8 cellular contexts compared by ENCODE assay signal in the genomic region with DNA sequence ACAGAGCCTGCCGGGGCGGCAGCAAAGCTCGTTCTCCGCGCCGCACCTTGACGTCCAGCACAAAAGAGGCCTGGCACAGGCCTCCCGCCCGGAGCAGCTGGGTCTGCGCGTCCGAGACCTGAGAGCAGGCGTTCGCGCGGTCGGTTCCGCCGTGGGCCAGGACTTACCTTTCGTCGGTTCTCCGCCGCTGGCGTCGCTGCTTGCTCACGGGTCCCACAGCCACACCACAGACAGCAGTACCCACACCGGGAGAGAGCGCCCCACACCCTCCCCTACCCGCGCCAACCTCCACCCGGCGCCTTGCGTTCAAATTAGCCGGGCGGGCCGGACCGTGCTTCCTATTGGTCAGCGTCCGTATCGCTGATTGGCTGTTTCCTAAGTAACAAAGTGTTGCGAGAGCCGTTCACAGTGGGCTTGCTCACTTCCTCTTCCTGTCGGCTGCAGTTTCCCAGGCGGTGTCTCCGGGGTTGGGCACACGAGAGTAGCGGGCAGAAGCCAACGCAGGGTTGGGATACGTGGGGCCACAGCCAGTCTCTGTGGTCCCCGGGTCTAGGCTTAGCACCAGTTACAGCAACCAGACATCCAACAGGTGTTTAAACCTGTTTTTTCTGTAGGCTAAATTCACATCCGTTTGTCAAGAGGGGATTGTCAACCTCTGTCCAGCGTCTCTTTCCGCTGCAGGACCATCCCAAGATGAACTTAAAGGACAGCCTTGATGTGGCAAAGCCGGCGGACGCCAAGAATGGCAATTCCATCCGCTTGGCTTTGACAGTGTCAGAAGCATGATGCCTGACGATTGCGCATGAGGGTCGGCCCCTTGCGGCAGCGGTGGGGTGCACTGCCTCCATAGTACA. TPM values are rescaled to one million over a fixed set of nuclear protein-coding genes. Genes with fewer than 3 reads are reported as not detected.
DNase-seq lines count a peak whose midpoint lies in the region; ATAC-seq, FAIRE-seq and TF ChIP-seq lines count a peak whose summit lies in the region.

A gene (minus strand): TSS at position 313 of the 854 bp plus-strand sequence. CDS start 11,429 bp downstream, outside the sequence.

- peaks cover 4% of the 10 kb centered on the region for H3K27me3 Mint-ChIP-seq in astrocyte (ENCODE audit: low read depth, unreplicated experiment)

- H3K36me3 Mint-ChIP-seq in astrocyte (ENCODE audit: low read depth, unreplicated experiment) = no peaks in the 10 kb centered on the region

- H3K4me2 ChIP-seq in astrocyte (ENCODE audit: low read length) = peak within 1 kb of the TSS; percentile 91

- no peaks in the 10 kb centered on the region for H3K36me3 ChIP-seq in astrocyte (ENCODE audit: insufficient read depth, low read length)

- peaks cover 49% of the 10 kb centered on the region for H3K79me2 ChIP-seq in astrocyte (ENCODE audit: insufficient read depth, low read length)

- peak; percentile 96 for TF ChIP-seq POLR2A in GM18505 (IDR thresholded peaks at IDR 0.05; ENCODE audit: borderline replicate concordance, extremely low read depth, insufficient read depth, insufficient read length)

- H3K27ac Mint-ChIP-seq in astrocyte (ENCODE audit: unreplicated experiment) = peak within 1 kb of the TSS; percentile 88

- H4K20me1 ChIP-seq in astrocyte (ENCODE audit: insufficient read depth, low read length) = peaks cover 2% of the 10 kb centered on the region

- no peaks in the 10 kb centered on the region for H3K4me1 Mint-ChIP-seq in astrocyte (ENCODE audit: low read depth, unreplicated experiment)

- H3K9me3 Mint-ChIP-seq in astrocyte (ENCODE audit: unreplicated experiment) = no peaks in the 10 kb centered on the region

- ATAC-seq in GM18505 (IDR thresholded peaks at IDR 0.05; ENCODE audit: unreplicated experiment) (peak; percentile 91), HG02970 (IDR thresholded peaks at IDR 0.05; ENCODE audit: low FRiP score, unreplicated experiment) (peak; percentile 62), HG03520 (IDR thresholded peaks at IDR 0.05; ENCODE audit: unreplicated experiment) (no peak)

- peak within 1 kb of the TSS; percentile 67 for H3K27ac ChIP-seq in astrocyte (ENCODE audit: low read depth, low read length)

- TF ChIP-seq CTCF in astrocyte (IDR thresholded peaks at IDR 0.05; ENCODE audit: insufficient read depth, low read depth, low read length) = no peak

- no peak for FAIRE-seq in astrocyte (lab: Jason Lieb, UNC)

- no peaks in the 10 kb centered on the region for H3K9me3 ChIP-seq in astrocyte (ENCODE audit: insufficient read depth, low read depth, low read length)

- peaks cover 4% of the 10 kb centered on the region for H3K4me1 ChIP-seq in astrocyte (ENCODE audit: insufficient read depth, low read length)

- DNase-seq in NCI-H2029 treated with DMSO at 0.1 percent for 48 hours (lab: John Stamatoyannopoulos, UW) (peak; percentile 80), T-helper 22 cell (ENCODE audit: low read depth) (peak; percentile 80), astrocyte (ENCODE audit: low read depth) (peak; percentile 89), hepatic stellate cell (ENCODE audit: low spot score) (peak; percentile 99), renal cortical epithelial cell (ENCODE audit: low read depth) (peak; percentile 95)

- peak within 1 kb of the TSS; percentile 81 for H3K9ac ChIP-seq in astrocyte (ENCODE audit: low read length)

- peak within 1 kb of the TSS; percentile 86 for H2AFZ ChIP-seq in astrocyte (ENCODE audit: low read depth, low read length)

- no peaks in the 10 kb centered on the region for H3K27me3 ChIP-seq in astrocyte (ENCODE audit: insufficient read depth, low read length)

- H3K4me3 ChIP-seq in astrocyte (ENCODE audit: insufficient read depth, low read depth, low read length) = peak within 1 kb of the TSS; percentile 84

- peak within 1 kb of the TSS; percentile 91 for H3K4me3 Mint-ChIP-seq in astrocyte (ENCODE audit: unreplicated experiment)

RNA-seq across cellular contexts. Expression of the gene that starts here (rescaled TPM):
- total RNA-seq in astrocyte (0.82 and 1.8 TPM in 2 replicates), renal cortical epithelial cell (0.15 and 0.87 TPM in 2 replicates)

Comparison
In these comparisons a context has a peak if more than half of its experiments do, and no peak if none do; other contexts are left out.
1. Peak in DNase-seq in renal cortical epithelial cell; RNA of the gene not detected or under 1 TPM.